In the genomic region with DNA sequence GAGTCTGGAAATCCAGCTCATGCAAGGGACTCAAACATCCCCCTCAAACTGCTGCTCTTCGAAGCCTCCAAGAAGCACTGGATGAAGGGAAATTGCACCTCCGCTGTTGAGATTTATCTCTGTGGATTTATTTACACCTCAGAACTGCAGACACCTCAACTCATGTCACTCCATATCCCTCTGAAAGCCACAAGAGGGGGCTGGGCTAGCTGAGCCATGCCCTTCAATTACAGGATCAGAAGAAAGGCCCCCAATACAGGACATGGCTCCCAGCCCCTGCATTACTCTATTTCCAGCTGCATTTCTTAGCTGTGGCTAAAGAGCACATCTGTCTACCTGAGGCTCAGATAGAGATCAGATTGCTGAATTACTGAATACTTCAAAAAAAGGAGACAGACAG, we compare ENCODE assay signal across 25 cellular contexts.
"Had no signal": no experiment of that assay in that cellular context is flagged by ENCODE, and none has a peak within 500 bp of the region (broad histone marks: within the 10 kb centered on the region; RNA-seq: fewer than 3 reads in every experiment).

No MANE protein-coding gene starts in this region.

- H3K4me3 ChIP-seq: esophagus muscularis mucosa, gastrocnemius medialis, lower lobe of right lung, testis, vagina had no signal

- H3K4me1 ChIP-seq: esophagus muscularis mucosa, gastrocnemius medialis, lower lobe of right lung, testis, vagina had no signal

- H3K4me3 Mint-ChIP-seq: activated CD4-positive, alpha-beta T cell treated with anti-CD3 and anti-CD28 coated beads, Interleukin-2, amount 10 ng/mL, durations not matched to agents 7 days and 5 days; activated CD8-positive, alpha-beta T cell treated with anti-CD3 and anti-CD28 coated beads, Interleukin-2, amount 10 ng/mL, durations not matched to agents 7 days and 5 days; activated naive CD8-positive, alpha-beta T cell; activated T-cell treated with anti-CD3 and anti-CD28 coated beads, Interleukin-2, amount 50 U/mL, for 4 hours; central memory CD8-positive, alpha-beta T cell; T-helper 2 cell treated with Interferon-gamma antibody and Interleukin-4, amounts not matched to agents 5 μg/mL and 100 μg/mL, for 36 hours had no signal

- H3K36me3 ChIP-seq: esophagus muscularis mucosa, gastrocnemius medialis, lower lobe of right lung, vagina had no signal

- H3K9me3 Mint-ChIP-seq: activated CD4-positive, alpha-beta T cell treated with anti-CD3 and anti-CD28 coated beads, Interleukin-2, amount 10 ng/mL, durations not matched to agents 7 days and 5 days; activated T-cell treated with anti-CD3 and anti-CD28 coated beads, Interleukin-2, amount 50 U/mL, for 4 hours; activated T-helper 2 cell treated with anti-CD3 and anti-CD28 coated beads, Interferon-gamma antibody, Interleukin-2, Interleukin-4, amounts not matched to agents 10 μg/mL and 5 μg/mL and 100 μg/mL, durations not matched to agents 14 hours and 24 hours and 36 hours; central memory CD8-positive, alpha-beta T cell; T-helper 2 cell treated with Interferon-gamma antibody and Interleukin-4, amounts not matched to agents 5 μg/mL and 100 μg/mL, for 36 hours had no signal

- DNase-seq: activated CD4-positive, alpha-beta T cell treated with anti-CD3 and anti-CD28 coated beads, Interleukin-2, amount 10 ng/mL, durations not matched to agents 7 days and 5 days; activated CD4-positive, CD25-positive, alpha-beta regulatory T cell treated with anti-CD3 and anti-CD28 coated beads, Interleukin-2, amount 50 U/mL, for 72 hours; activated CD8-positive, alpha-beta T cell treated with anti-CD3 and anti-CD28 coated beads, Interleukin-2, amount 10 ng/mL, durations not matched to agents 7 days and 5 days; activated naive CD4-positive, alpha-beta T cell; activated T-cell treated with anti-CD3 and anti-CD28 coated beads, Interleukin-2, amount 50 U/mL, for 4 hours; effector memory CD4-positive, alpha-beta T cell; gastrocnemius medialis; head of caudate nucleus; hypothalamus; lower lobe of right lung; naive B cell; retina; stimulated activated CD4-positive, alpha-beta T cell treated with anti-CD3 and anti-CD28 coated beads, Interleukin-4, amount 100 ng/mL, for 1 hour; stimulated activated naive CD4-positive, alpha-beta T cell; testis; trophoblast cell had no signal

- H3K27ac ChIP-seq: esophagus muscularis mucosa, gastrocnemius medialis, lower lobe of right lung, testis, vagina, VCaP had no signal

- H3K27ac Mint-ChIP-seq: activated CD4-positive, alpha-beta T cell treated with anti-CD3 and anti-CD28 coated beads, Interleukin-2, amount 10 ng/mL, durations not matched to agents 7 days and 5 days; activated CD8-positive, alpha-beta T cell treated with anti-CD3 and anti-CD28 coated beads, Interleukin-2, amount 10 ng/mL, durations not matched to agents 7 days and 5 days; activated naive CD8-positive, alpha-beta T cell; activated T-helper 2 cell treated with anti-CD3 and anti-CD28 coated beads, Interferon-gamma antibody, Interleukin-2, Interleukin-4, amounts not matched to agents 10 μg/mL and 5 μg/mL and 100 μg/mL, durations not matched to agents 14 hours and 24 hours and 36 hours; naive B cell; progenitor cell of endocrine pancreas; T-helper 2 cell treated with Interferon-gamma antibody and Interleukin-4, amounts not matched to agents 5 μg/mL and 100 μg/mL, for 36 hours had no signal

- H3K36me3 Mint-ChIP-seq: activated naive CD8-positive, alpha-beta T cell; naive B cell had no signal

- H3K27me3 ChIP-seq: esophagus muscularis mucosa, gastrocnemius medialis, testis, vagina had no signal

- ATAC-seq: activated CD8-positive, alpha-beta T cell treated with anti-CD3 and anti-CD28 coated beads, Interleukin-2, amount 10 ng/mL, durations not matched to agents 7 days and 5 days; activated T-cell treated with anti-CD3 and anti-CD28 coated beads, Interleukin-2, amount 50 U/mL, for 4 hours; gastrocnemius medialis; left lobe of liver; lower lobe of right lung had no signal

- H3K9me3 ChIP-seq: esophagus muscularis mucosa, gastrocnemius medialis, lower lobe of right lung, testis, vagina had no signal
